9 cellular contexts compared by ENCODE assay signal in genomic region chr6:125798734-125799510, GRCh38. TPM values are rescaled to one million over a fixed set of nuclear protein-coding genes. Genes with fewer than 3 reads are reported as not detected.
DNase-seq lines count a peak whose midpoint lies in the region; ATAC-seq and TF ChIP-seq lines count a peak whose summit lies in the region.
"Had no signal": no experiment of that assay in that cellular context is flagged by ENCODE, and none has a peak within 500 bp of the region (broad histone marks: within the 10 kb centered on the region; RNA-seq: fewer than 3 reads in every experiment).

No MANE protein-coding gene starts in this region.

- H4K5ac ChIP-seq in H9 (ENCODE audit: insufficient read length, low read depth, low read length) = no peak overlapping the region

- H3K27ac ChIP-seq in H9 (ENCODE audit: insufficient read length, low read depth, low read length) (no peak overlapping the region), Karpas-422 (ENCODE audit: low read length) (peak overlapping the region; percentile 98), esophagus muscularis mucosa (replicated peaks in 1 of 4) (no peak overlapping the region)

- intact Hi-C loops in posterior vena cava (cut with DNase I) (no loop called here), cardiac septum (cut with DNase I) (no loop called here), esophagus muscularis mucosa (cut with DNase I) (no loop called here)

- no peak for DNase-seq in H9
- DNase-seq in Karpas-422 = peak; percentile 88
- DNase-seq in medulla oblongata (ENCODE audit: extremely low spot score) = peak; percentile 51
- no peak for DNase-seq in activated CD4-positive, CD25-positive, alpha-beta regulatory T cell treated with anti-CD3 and anti-CD28 coated beads, Interleukin-2, amount 50 U/mL, for 72 hours
- DNase-seq in posterior vena cava (ENCODE audit: low spot score) = no peak
- no peak for DNase-seq in cardiac septum (ENCODE audit: low spot score)
- no peak for DNase-seq in esophagus muscularis mucosa (ENCODE audit: extremely low spot score)
- DNase-seq: T-cell had no signal

- no peaks in the 10 kb centered on the region for H3K23me2 ChIP-seq in H9 (ENCODE audit: insufficient read length, low read depth, low read length, poor library complexity, severe bottlenecking)

- H3K4me1 Mint-ChIP-seq in H9 = no peaks in the 10 kb centered on the region

- H3K4me1 ChIP-seq in H9 (ENCODE audit: insufficient read depth, low read length) (peaks cover 3% of the 10 kb centered on the region; the same call in 1 of the 2 replicates), Karpas-422 (ENCODE audit: low read length) (peaks cover 100% of the 10 kb centered on the region), esophagus muscularis mucosa (peaks cover 0 to 21% (median 10%) of the 10 kb centered on the region in 4 donors)

- no peaks in the 10 kb centered on the region for H3K79me1 ChIP-seq in H9 (ENCODE audit: insufficient read depth, low read depth, low read length, poor library complexity, severe bottlenecking)

- no peak overlapping the region for H3K4me3 Mint-ChIP-seq in H9
- H3K4me3 Mint-ChIP-seq: T-cell had no signal

- H3K14ac ChIP-seq in H9 (ENCODE audit: insufficient read depth, low read length) = no peak overlapping the region

- no peak overlapping the region for H3K4ac ChIP-seq in H9 (ENCODE audit: low read depth, low read length)

- H3T11ph ChIP-seq in H9 (ENCODE audit: low read length) = no peak overlapping the region

- no peak overlapping the region for H2AK5ac ChIP-seq in H9 (ENCODE audit: insufficient read length, low read length)

- H3K36me3 ChIP-seq in Karpas-422 (ENCODE audit: insufficient read depth, low read length) (peaks cover 23% of the 10 kb centered on the region), esophagus muscularis mucosa (peaks cover 0 to 10% (median 0%) of the 10 kb centered on the region in 4 donors)

- no peak overlapping the region for H2BK5ac ChIP-seq in H9 (ENCODE audit: insufficient read length, low read length)

- H3K4me2 ChIP-seq in H9 (ENCODE audit: insufficient read depth, insufficient read length, low read length) (no peak overlapping the region), Karpas-422 (ENCODE audit: low read depth, low read length, poor library complexity, severe bottlenecking) (peak overlapping the region; percentile 93)

- no peak for TF ChIP-seq CTCF in H9 (conservative IDR thresholded peaks at IDR 0.05)
- TF ChIP-seq CTCF in esophagus muscularis mucosa (IDR thresholded peaks at IDR 0.05) = no peak

- H3K27me3 ChIP-seq in H9 (ENCODE audit: insufficient read depth, low read length) = no peaks in the 10 kb centered on the region
- H3K27me3 ChIP-seq in Karpas-422 (ENCODE audit: low read length) = no peaks in the 10 kb centered on the region
- no peaks in the 10 kb centered on the region for H3K27me3 ChIP-seq in esophagus muscularis mucosa

- ATAC-seq in GM18505 (IDR thresholded peaks at IDR 0.05; ENCODE audit: unreplicated experiment) = peak; percentile 85
- ATAC-seq: T-cell had no signal

- no peak overlapping the region for H2BK15ac ChIP-seq in H9 (ENCODE audit: low read depth, low read length)

- no peak overlapping the region for H2BK12ac ChIP-seq in H9 (ENCODE audit: insufficient read length, low read depth, low read length)

- no peaks in the 10 kb centered on the region for H3K79me2 ChIP-seq in H9 (ENCODE audit: insufficient read depth, low read length)
- H3K79me2 ChIP-seq in Karpas-422 (ENCODE audit: low read length) = peaks cover 95% of the 10 kb centered on the region

- H3K23ac ChIP-seq in H9 (ENCODE audit: insufficient read length, low read depth, low read length) = no peak overlapping the region

- no peaks in the 10 kb centered on the region for H3K36me3 Mint-ChIP-seq in H9 (ENCODE audit: insufficient read depth in 1 of 3, low read depth in 3 of 3)

- no peak overlapping the region for H2BK20ac ChIP-seq in H9 (ENCODE audit: low read depth, low read length, poor library complexity, severe bottlenecking)

- H3K9me3 ChIP-seq in H9 (ENCODE audit: control insufficient read depth, low read depth, low read length) (no peaks in the 10 kb centered on the region), Karpas-422 (ENCODE audit: low read length) (no peaks in the 10 kb centered on the region), esophagus muscularis mucosa (no peaks in the 10 kb centered on the region)

- TF ChIP-seq EP300 in esophagus muscularis mucosa (IDR thresholded peaks at IDR 0.05) = no peak

- TF ChIP-seq POLR2A in GM18505 (IDR thresholded peaks at IDR 0.05; ENCODE audit: borderline replicate concordance, extremely low read depth, insufficient read depth, insufficient read length) = no peak
- TF ChIP-seq POLR2A in esophagus muscularis mucosa (IDR thresholded peaks at IDR 0.05; ENCODE audit: low read depth) = no peak

- peak overlapping the region; percentile 48 for H3K9ac ChIP-seq in H9 (ENCODE audit: extremely low read depth, insufficient read length, low read length)
- H3K9ac ChIP-seq in Karpas-422 (ENCODE audit: low read length) = peak overlapping the region; percentile 68

- H3K27ac Mint-ChIP-seq in H9 = peak overlapping the region in 1 of 3 experiments; percentile 36; a peak in 1 of 7 replicates
- H3K27ac Mint-ChIP-seq: T-cell had no signal

- no peaks in the 10 kb centered on the region for H3K27me3 Mint-ChIP-seq in H9 (ENCODE audit: low read depth)
- H3K27me3 Mint-ChIP-seq: T-cell had no signal

- H3K4me3 ChIP-seq in Karpas-422 (ENCODE audit: low read length) (peak overlapping the region; percentile 64), esophagus muscularis mucosa (no peak overlapping the region)

- H4K91ac ChIP-seq in H9 (ENCODE audit: insufficient read length, low read depth, low read length) = no peak overlapping the region

- no peak overlapping the region for H2BK120ac ChIP-seq in H9 (ENCODE audit: low read depth, low read length, poor library complexity, severe bottlenecking)

- 100% methylated on average over 1 of the region's 6 CpGs for WGBS in H9 (ENCODE audit: extremely low coverage, insufficient read length, low lambda C conversion rate)
- 90% methylated on average over 6 of the region's 6 CpGs for WGBS in esophagus muscularis mucosa

- H3K18ac ChIP-seq in H9 (ENCODE audit: insufficient read length, low read depth, low read length) = no peak overlapping the region

- no peak overlapping the region for H3K56ac ChIP-seq in H9 (ENCODE audit: insufficient read length, low read depth, low read length)

- H2AFZ ChIP-seq in H9 (ENCODE audit: low read length) (no peak overlapping the region), Karpas-422 (ENCODE audit: low read length) (no peak overlapping the region)

- H3K9me3 Mint-ChIP-seq in H9 = no peaks in the 10 kb centered on the region
- H3K9me3 Mint-ChIP-seq: T-cell had no signal

- H4K8ac ChIP-seq in H9 (replicated peaks; ENCODE audit: insufficient read length, low read depth, low read length) = no peak overlapping the region

- H4K20me1 ChIP-seq in H9 (ENCODE audit: control insufficient read depth, insufficient read depth, insufficient read length) (no peaks in the 10 kb centered on the region), Karpas-422 (ENCODE audit: insufficient read depth, low read depth, low read length) (no peaks in the 10 kb centered on the region)

- H3K9me2 ChIP-seq in Karpas-422 (replicated peaks; ENCODE audit: insufficient read depth, low read length) = no peaks in the 10 kb centered on the region

RNA-seq across cellular contexts. Expression of gene NCOA7, which starts 8.2 kb away (rescaled TPM):
- 7.1 and 9.4 TPM in 2 replicates for total RNA-seq in H9 (2021)
- total RNA-seq in Karpas-422 (2014; rRNA removed; shearing (Covaris generic); ENCODE audit: low replicate concordance) = 28.6 and 34.2 TPM in 2 replicates
- total RNA-seq in posterior vena cava = 10 to 100 TPM; 41.5 to 43.3 TPM
- total RNA-seq in cardiac septum = 10.3 TPM
- total RNA-seq in esophagus muscularis mucosa = 10 to 100 TPM; 15.4 to 29.0 (median 19.9) TPM

RNA-seq across cellular contexts. Expression of gene HEY2, which starts 49.5 kb away (rescaled TPM):
- total RNA-seq in H9 (2021) = 5.6 and 6.6 TPM in 2 replicates
- 0.07 and 0.11 TPM in 2 replicates for total RNA-seq in Karpas-422 (2014; rRNA removed; shearing (Covaris generic); ENCODE audit: low replicate concordance)
- 10 to 100 TPM in 1 of 2 donors, 1 to 10 TPM in 1; 9.2 to 11.3 TPM for total RNA-seq in posterior vena cava
- 12.3 TPM for total RNA-seq in cardiac septum
- total RNA-seq in esophagus muscularis mucosa = 1 to 10 TPM; 1.7 to 3.1 (median 2.3) TPM

Comparison
In these comparisons a context has a peak if more than half of its experiments do, and no peak if none do; other contexts are left out.
1. DNase-seq: peak in Karpas-422 (single experiment) and medulla oblongata (single experiment); none in H9 (single experiment), activated CD4-positive, CD25-positive, alpha-beta regulatory T cell treated with anti-CD3 and anti-CD28 coated beads, Interleukin-2, amount 50 U/mL, for 72 hours (single experiment), posterior vena cava (single experiment), cardiac septum (single experiment) and esophagus muscularis mucosa (single experiment).